Comparison of ENCODE assay signal across 16 cellular contexts in genomic region chr19:3682741-3683404, GRCh38. TPM values are rescaled to one million over a fixed set of nuclear protein-coding genes. Genes with fewer than 3 reads are reported as not detected.
DNase-seq lines count a peak whose midpoint lies in the region; ATAC-seq, FAIRE-seq and TF ChIP-seq lines count a peak whose summit lies in the region.
"Had no signal": no experiment of that assay in that cellular context is flagged by ENCODE, and none has a peak within 500 bp of the region (broad histone marks: within the 10 kb centered on the region; RNA-seq: fewer than 3 reads in every experiment).

No MANE protein-coding gene starts in this region.

- peaks cover 1% of the 10 kb centered on the region for H3K9me3 Mint-ChIP-seq in activated naive CD8-positive, alpha-beta T cell treated with anti-CD3 and anti-CD28 coated beads, Interleukin-2, amount 10 ng/mL, durations not matched to agents 7 days and 5 days
- no peaks in the 10 kb centered on the region for H3K9me3 Mint-ChIP-seq in activated naive CD8-positive, alpha-beta T cell treated with anti-CD3 and anti-CD28 coated beads, Interleukin-2, amount 50 U/mL, for 24 hours
- H3K9me3 Mint-ChIP-seq in endodermal cell: peaks cover 12% of the 10 kb centered on the region
- H3K9me3 Mint-ChIP-seq: stimulated activated naive CD8-positive, alpha-beta T cell treated with anti-CD3 and anti-CD28 coated beads, Interleukin-15, Interleukin-2, amounts not matched to agents 100 ng/mL and 50 ng/mL, for 24 hours had no signal

- peaks cover 5% of the 10 kb centered on the region for H3K4me1 Mint-ChIP-seq in activated naive CD8-positive, alpha-beta T cell treated with anti-CD3 and anti-CD28 coated beads, Interleukin-2, amount 10 ng/mL, durations not matched to agents 7 days and 5 days
- H3K4me1 Mint-ChIP-seq in activated naive CD8-positive, alpha-beta T cell treated with anti-CD3 and anti-CD28 coated beads, Interleukin-2, amount 50 U/mL, for 24 hours: peaks cover 21% of the 10 kb centered on the region
- H3K4me1 Mint-ChIP-seq in endodermal cell: peaks cover 29% of the 10 kb centered on the region

- peak overlapping the region; percentile 16 for H3K27ac ChIP-seq in endodermal cell (ENCODE audit: low read depth, low read length)
- peak overlapping the region; percentile 73 for H3K27ac ChIP-seq in layer of hippocampus (ENCODE audit: low read depth, low read length)
- H3K27ac ChIP-seq in thyroid gland: peak overlapping the region; percentile 18 to 58 (median 44)
- H3K27ac ChIP-seq: A549 had no signal

- TF ChIP-seq POLR2A in thyroid gland (IDR thresholded peaks at IDR 0.05): no peak

- H3K4me3 ChIP-seq in endodermal cell (ENCODE audit: low read length) (no peak overlapping the region), thyroid gland (replicated peaks in 1 of 3) (no peak overlapping the region)
- H3K4me3 ChIP-seq: A549 had no signal

- H3K27me3 ChIP-seq in endodermal cell (ENCODE audit: control insufficient read depth, insufficient read depth, low read length, poor library complexity, severe bottlenecking): no peaks in the 10 kb centered on the region
- H3K27me3 ChIP-seq in layer of hippocampus (ENCODE audit: control insufficient read depth, insufficient read depth, low read length): no peaks in the 10 kb centered on the region
- H3K27me3 ChIP-seq in thyroid gland: no peaks in the 10 kb centered on the region

- peaks cover 15% of the 10 kb centered on the region for H3K36me3 Mint-ChIP-seq in activated naive CD8-positive, alpha-beta T cell treated with anti-CD3 and anti-CD28 coated beads, Interleukin-2, amount 10 ng/mL, durations not matched to agents 7 days and 5 days
- peaks cover 23% of the 10 kb centered on the region for H3K36me3 Mint-ChIP-seq in activated naive CD8-positive, alpha-beta T cell treated with anti-CD3 and anti-CD28 coated beads, Interleukin-2, amount 50 U/mL, for 24 hours (ENCODE audit: low read depth)
- H3K36me3 Mint-ChIP-seq in endodermal cell (ENCODE audit: low read depth): peaks cover 30% of the 10 kb centered on the region

- H3K27ac Mint-ChIP-seq in activated naive CD8-positive, alpha-beta T cell treated with anti-CD3 and anti-CD28 coated beads, Interleukin-2, amount 10 ng/mL, durations not matched to agents 7 days and 5 days: peak overlapping the region; percentile 21
- H3K27ac Mint-ChIP-seq in activated naive CD8-positive, alpha-beta T cell treated with anti-CD3 and anti-CD28 coated beads, Interleukin-2, amount 50 U/mL, for 24 hours: no peak overlapping the region
- H3K27ac Mint-ChIP-seq in endodermal cell: peak overlapping the region; percentile 44
- H3K27ac Mint-ChIP-seq: activated CD4-positive, alpha-beta T cell treated with anti-CD3 and anti-CD28 coated beads, Interleukin-2, amount 10 ng/mL, durations not matched to agents 7 days and 5 days; stimulated activated naive CD8-positive, alpha-beta T cell treated with anti-CD3 and anti-CD28 coated beads, Interleukin-15, Interleukin-2, amounts not matched to agents 100 ng/mL and 50 ng/mL, for 24 hours had no signal

- no peak overlapping the region for H3K9ac ChIP-seq in endodermal cell (ENCODE audit: extremely low read depth, low read length, poor library complexity, severe bottlenecking)

- DNase-seq in activated naive CD8-positive, alpha-beta T cell treated with anti-CD3 and anti-CD28 coated beads, Interleukin-2, amount 10 ng/mL, durations not matched to agents 7 days and 5 days: no peak
- no peak for DNase-seq in activated naive CD8-positive, alpha-beta T cell treated with anti-CD3 and anti-CD28 coated beads, Interleukin-2, amount 50 U/mL, for 24 hours
- DNase-seq in endodermal cell (peak; percentile 60), thyroid gland (no peak), DMS114 treated with DMSO at 0.1 percent for 48 hours (lab: John Stamatoyannopoulos, UW; ENCODE audit: unreplicated experiment) (no peak), urothelium cell line (ENCODE audit: low spot score) (no peak)
- no peak for DNase-seq in stimulated activated CD4-positive, alpha-beta T cell treated with anti-CD3 and anti-CD28 coated beads, Interleukin-1b, Interleukin-23, amount 100 ng/mL, for 48 hours
- DNase-seq: activated CD4-positive, alpha-beta T cell treated with anti-CD3 and anti-CD28 coated beads, Interleukin-2, amount 10 ng/mL, durations not matched to agents 7 days and 5 days; activated naive CD4-positive, alpha-beta T cell treated with Interleukin-2 at 50 U/mL for 16 hours; DMS53; effector CD8-positive, alpha-beta T cell; NCI-H510A treated with DMSO at 0.1 percent for 48 hours; stimulated activated CD4-positive, alpha-beta T cell treated with anti-CD3 and anti-CD28 coated beads, Interleukin-2, amount 100 ng/mL, for 24 hours had no signal

- no peak for ATAC-seq in activated naive CD8-positive, alpha-beta T cell treated with anti-CD3 and anti-CD28 coated beads, Interleukin-2, amount 10 ng/mL, durations not matched to agents 7 days and 5 days (ENCODE audit: low read depth)
- no peak for ATAC-seq in activated naive CD8-positive, alpha-beta T cell treated with anti-CD3 and anti-CD28 coated beads, Interleukin-2, amount 50 U/mL, for 24 hours
- ATAC-seq: A549 had no signal

- TF ChIP-seq CTCF in endodermal cell (conservative IDR thresholded peaks at IDR 0.05) (no peak), thyroid gland (IDR thresholded peaks at IDR 0.05) (no peak)

- H3K27me3 Mint-ChIP-seq in activated naive CD8-positive, alpha-beta T cell treated with anti-CD3 and anti-CD28 coated beads, Interleukin-2, amount 10 ng/mL, durations not matched to agents 7 days and 5 days: no peaks in the 10 kb centered on the region
- H3K27me3 Mint-ChIP-seq in activated naive CD8-positive, alpha-beta T cell treated with anti-CD3 and anti-CD28 coated beads, Interleukin-2, amount 50 U/mL, for 24 hours: no peaks in the 10 kb centered on the region
- no peaks in the 10 kb centered on the region for H3K27me3 Mint-ChIP-seq in endodermal cell (ENCODE audit: insufficient read depth)
- H3K27me3 Mint-ChIP-seq: activated CD4-positive, alpha-beta T cell treated with anti-CD3 and anti-CD28 coated beads, Interleukin-2, amount 10 ng/mL, durations not matched to agents 7 days and 5 days; stimulated activated naive CD8-positive, alpha-beta T cell treated with anti-CD3 and anti-CD28 coated beads, Interleukin-15, Interleukin-2, amounts not matched to agents 100 ng/mL and 50 ng/mL, for 24 hours had no signal

- intact Hi-C loops in thyroid gland (cut with DNase I): no loop called here

- peaks cover 20% of the 10 kb centered on the region for H3K36me3 ChIP-seq in endodermal cell (ENCODE audit: control insufficient read depth, insufficient read depth, low read length)
- H3K36me3 ChIP-seq in thyroid gland: peaks cover 0 to 5% of the 10 kb centered on the region in 2 donors

- POLR2A ChIA-PET in activated naive CD8-positive, alpha-beta T cell treated with anti-CD3 and anti-CD28 coated beads, Interleukin-2, amount 10 ng/mL, durations not matched to agents 7 days and 5 days (lab: Charles Lee): no interaction called here

- 80 to 88% methylated on average over 13 to 17 of the region's 17 CpGs for WGBS in endodermal cell (ENCODE audit: insufficient coverage in 1 of 2, insufficient read length in 1 of 2), 2 experiments
- 80 to 83% methylated on average over 16 to 17 of the region's 17 CpGs for WGBS in thyroid gland, 2 donors

- FAIRE-seq in urothelium cell line (lab: Jason Lieb, UNC): no peak
- FAIRE-seq: A549 had no signal

- no peak overlapping the region for H3K4me3 Mint-ChIP-seq in activated naive CD8-positive, alpha-beta T cell treated with anti-CD3 and anti-CD28 coated beads, Interleukin-2, amount 10 ng/mL, durations not matched to agents 7 days and 5 days
- H3K4me3 Mint-ChIP-seq in activated naive CD8-positive, alpha-beta T cell treated with anti-CD3 and anti-CD28 coated beads, Interleukin-2, amount 50 U/mL, for 24 hours: no peak overlapping the region
- H3K4me3 Mint-ChIP-seq in endodermal cell: no peak overlapping the region
- H3K4me3 Mint-ChIP-seq: activated CD4-positive, alpha-beta T cell treated with anti-CD3 and anti-CD28 coated beads, Interleukin-2, amount 10 ng/mL, durations not matched to agents 7 days and 5 days; stimulated activated naive CD8-positive, alpha-beta T cell treated with anti-CD3 and anti-CD28 coated beads, Interleukin-15, Interleukin-2, amounts not matched to agents 100 ng/mL and 50 ng/mL, for 24 hours had no signal

- H3K4me1 ChIP-seq in endodermal cell (ENCODE audit: control insufficient read depth, insufficient read depth, low read length): peaks cover 8% of the 10 kb centered on the region
- peaks cover 0 to 12% of the 10 kb centered on the region in 2 donors for H3K4me1 ChIP-seq in thyroid gland

- H3K9me3 ChIP-seq in endodermal cell (ENCODE audit: control insufficient read depth, low read length) (peaks cover 10% of the 10 kb centered on the region), thyroid gland (no peaks in the 10 kb centered on the region)

RNA-seq across cellular contexts. Expression of gene PIP5K1C, which starts 17.4 kb away (rescaled TPM):
- 10 to 100 TPM; 18.9 to 23.5 TPM for total RNA-seq in activated naive CD8-positive, alpha-beta T cell treated with anti-CD3 and anti-CD28 coated beads, Interleukin-2, amount 10 ng/mL, durations not matched to agents 7 days and 5 days
- total RNA-seq in endodermal cell (10 to 100 TPM; 43.5 to 51.5 TPM), thyroid gland (10 to 100 TPM; 23.2 to 42.4 (median 35.0) TPM)
- 25.0 TPM for polyA plus RNA-seq in endodermal cell (2013, experiment 1 of 2)
- 23.0 TPM for polyA plus RNA-seq in endodermal cell (2013, experiment 2 of 2)

RNA-seq across cellular contexts. Expression of gene TJP3, which starts 25.3 kb away (rescaled TPM):
- total RNA-seq in activated naive CD8-positive, alpha-beta T cell treated with anti-CD3 and anti-CD28 coated beads, Interleukin-2, amount 10 ng/mL, durations not matched to agents 7 days and 5 days: 1 to 10 TPM; 5.2 to 7.6 TPM
- total RNA-seq in endodermal cell (10 to 100 TPM; 15.7 to 25.9 TPM), thyroid gland (10 to 100 TPM; 29.7 to 43.7 (median 39.8) TPM)
- polyA plus RNA-seq in endodermal cell (2013, experiment 1 of 2): 6.2 TPM
- 3.4 TPM for polyA plus RNA-seq in endodermal cell (2013, experiment 2 of 2)

RNA-seq across cellular contexts. Expression of gene CACTIN, which starts 56.3 kb away (rescaled TPM):
- 10 to 100 TPM; 36.8 to 40.8 TPM for total RNA-seq in activated naive CD8-positive, alpha-beta T cell treated with anti-CD3 and anti-CD28 coated beads, Interleukin-2, amount 10 ng/mL, durations not matched to agents 7 days and 5 days
- total RNA-seq in endodermal cell (10 to 100 TPM; 31.5 to 33.5 TPM), thyroid gland (10 to 100 TPM; 18.8 to 30.6 (median 24.5) TPM)
- 26.1 TPM for polyA plus RNA-seq in endodermal cell (2013, experiment 1 of 2)
- polyA plus RNA-seq in endodermal cell (2013, experiment 2 of 2): 24.7 TPM

Comparison
In these comparisons a context has a peak if more than half of its experiments do, and no peak if none do; other contexts are left out.
1. H3K27ac ChIP-seq: peak in every context shown above with its lines; median percentile 73 in layer of hippocampus; 44 in thyroid gland; 16 in endodermal cell.